19 cellular contexts compared by ENCODE assay signal in the genomic region with DNA sequence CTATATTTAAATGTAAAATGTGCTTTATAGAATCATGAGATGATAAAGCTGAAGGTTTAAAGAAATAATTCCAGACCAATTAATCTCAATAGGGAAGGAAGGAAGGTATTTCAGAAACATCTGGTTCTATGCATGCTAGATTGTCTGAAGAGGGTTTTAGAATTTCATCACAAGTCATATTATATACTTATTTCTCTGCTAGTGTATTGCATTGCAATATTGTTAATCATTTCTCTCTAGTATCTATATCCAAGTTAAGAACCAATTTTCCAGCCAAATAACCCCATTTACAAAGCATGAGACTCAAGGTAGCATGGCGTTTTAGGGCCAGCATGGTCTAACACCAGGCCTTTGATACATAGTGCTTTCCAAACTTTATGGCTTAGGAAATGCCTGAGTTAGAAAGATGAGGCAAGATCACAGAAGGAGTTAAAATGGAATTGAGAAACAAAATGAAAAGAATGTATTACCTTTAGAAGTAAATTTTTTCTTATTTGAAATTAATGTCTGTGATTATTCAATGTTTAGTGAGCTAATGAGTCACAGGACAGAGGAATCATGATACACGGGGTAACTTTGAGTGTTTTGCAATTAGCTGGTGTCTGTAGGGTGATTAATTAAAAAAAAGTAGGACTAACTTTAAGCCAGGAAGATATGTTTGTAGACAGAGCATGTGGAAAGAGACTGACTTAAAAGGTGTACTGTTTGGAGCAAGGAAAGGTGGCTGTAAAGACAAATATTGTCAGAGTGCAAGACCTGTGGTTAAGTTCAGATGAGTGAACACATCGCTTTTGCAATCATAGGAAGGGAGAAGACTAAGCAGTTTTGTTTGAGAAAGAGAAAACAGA.
DNase-seq lines count a peak whose midpoint lies in the region; ATAC-seq and TF ChIP-seq lines count a peak whose summit lies in the region.
"Had no signal": no experiment of that assay in that cellular context is flagged by ENCODE, and none has a peak within 500 bp of the region (broad histone marks: within the 10 kb centered on the region; RNA-seq: fewer than 3 reads in every experiment).

No MANE protein-coding gene starts in this region.

- TF ChIP-seq CTCF in RWPE2 (IDR thresholded peaks at IDR 0.05; ENCODE audit: poor library complexity, severe bottlenecking) (no peak), osteocyte (IDR thresholded peaks at IDR 0.05) (no peak), adrenal gland (IDR thresholded peaks at IDR 0.05) (no peak)

- H3K9me3 ChIP-seq in RWPE2 (ENCODE audit: severe bottlenecking) = no peaks in the 10 kb centered on the region
- H3K9me3 ChIP-seq in adrenal gland (replicated peaks in 1 of 3) = no peaks in the 10 kb centered on the region
- H3K9me3 ChIP-seq: gastrocnemius medialis, right atrium auricular region, suprapubic skin had no signal

- no peak for TF ChIP-seq POLR2A in adrenal gland (IDR thresholded peaks at IDR 0.05)

- H3K27me3 ChIP-seq in RWPE2 (ENCODE audit: insufficient read depth, poor library complexity, severe bottlenecking) = no peaks in the 10 kb centered on the region
- no peaks in the 10 kb centered on the region for H3K27me3 ChIP-seq in adrenal gland
- H3K27me3 ChIP-seq: gastrocnemius medialis, right atrium auricular region, suprapubic skin had no signal

- peak overlapping the region; percentile 86 for H3K27ac Mint-ChIP-seq in osteocyte (ENCODE audit: unreplicated experiment)
- H3K27ac Mint-ChIP-seq in T-helper 2 cell treated with Interferon-gamma antibody and Interleukin-4, amounts not matched to agents 5 μg/mL and 100 μg/mL, for 36 hours = no peak overlapping the region
- H3K27ac Mint-ChIP-seq: activated CD4-positive, alpha-beta T cell treated with anti-CD3 and anti-CD28 coated beads, Interleukin-2, amount 10 ng/mL, durations not matched to agents 7 days and 5 days; activated naive CD4-positive, alpha-beta T cell treated with anti-CD3 and anti-CD28 coated beads, Interleukin-2, amount 50 U/mL, for 24 hours; natural killer cell had no signal

- intact Hi-C loops in adrenal gland (cut with DNase I) = no loop called here

- ATAC-seq in RWPE2 (ENCODE audit: low read depth) = peak; percentile 45; the same call in 2 of the 3 replicates
- ATAC-seq: gastrocnemius medialis, natural killer cell had no signal

- 73 to 84% (median 80%) methylated on average over 3 of the region's 3 CpGs for WGBS in adrenal gland, 4 donors

- no peak overlapping the region for H3K4me3 Mint-ChIP-seq in osteocyte (ENCODE audit: unreplicated experiment)
- no peak overlapping the region for H3K4me3 Mint-ChIP-seq in T-helper 2 cell treated with Interferon-gamma antibody and Interleukin-4, amounts not matched to agents 5 μg/mL and 100 μg/mL, for 36 hours
- H3K4me3 Mint-ChIP-seq: activated CD4-positive, alpha-beta T cell treated with anti-CD3 and anti-CD28 coated beads, Interleukin-2, amount 10 ng/mL, durations not matched to agents 7 days and 5 days; activated naive CD4-positive, alpha-beta T cell treated with anti-CD3 and anti-CD28 coated beads, Interleukin-2, amount 50 U/mL, for 24 hours; natural killer cell had no signal

- DNase-seq in HCEC 1CT (peak; percentile 55), RWPE2 (ENCODE audit: low spot score) (no peak), fibroblast of peridontal ligament (ENCODE audit: extremely low read depth) (peak; percentile 51), osteocyte (ENCODE audit: extremely low spot score, unreplicated experiment) (no peak), adrenal gland (no peak), occipital lobe (lab: John Stamatoyannopoulos, UW) (no peak)
- no peak for DNase-seq in T-helper 2 cell treated with Interferon-gamma antibody and Interleukin-4, amounts not matched to agents 5 μg/mL and 100 μg/mL, for 36 hours (ENCODE audit: low spot score)
- DNase-seq: activated CD4-positive, alpha-beta T cell treated with anti-CD3 and anti-CD28 coated beads, Interleukin-2, amount 10 ng/mL, durations not matched to agents 7 days and 5 days; C1 segment of cervical spinal cord; DMS79; gastrocnemius medialis; natural killer cell; NCI-H2107; NCI-H774; stimulated activated CD4-positive, alpha-beta T cell treated with anti-CD3 and anti-CD28 coated beads, Interleukin-2, amount 100 ng/mL, for 24 hours; T-helper 9 cell had no signal

- H3K4me1 ChIP-seq in RWPE2 (ENCODE audit: insufficient read depth, poor library complexity, severe bottlenecking) (peaks cover 12% of the 10 kb centered on the region), adrenal gland (replicated peaks in 1 of 2) (no peaks in the 10 kb centered on the region)
- H3K4me1 ChIP-seq: gastrocnemius medialis, right atrium auricular region, suprapubic skin had no signal

- H3K27ac ChIP-seq in RWPE2 (ENCODE audit: poor library complexity, severe bottlenecking) (no peak overlapping the region), adrenal gland (no peak overlapping the region)
- H3K27ac ChIP-seq: gastrocnemius medialis, right atrium auricular region, suprapubic skin had no signal

- H3K4me1 Mint-ChIP-seq in osteocyte (ENCODE audit: unreplicated experiment) = peaks cover 39% of the 10 kb centered on the region
- no peaks in the 10 kb centered on the region for H3K4me1 Mint-ChIP-seq in T-helper 2 cell treated with Interferon-gamma antibody and Interleukin-4, amounts not matched to agents 5 μg/mL and 100 μg/mL, for 36 hours (ENCODE audit: low read depth)
- H3K4me1 Mint-ChIP-seq: activated CD4-positive, alpha-beta T cell treated with anti-CD3 and anti-CD28 coated beads, Interleukin-2, amount 10 ng/mL, durations not matched to agents 7 days and 5 days; activated naive CD4-positive, alpha-beta T cell treated with anti-CD3 and anti-CD28 coated beads, Interleukin-2, amount 50 U/mL, for 24 hours; natural killer cell had no signal

- peaks cover 15% of the 10 kb centered on the region for H3K9me3 Mint-ChIP-seq in osteocyte (ENCODE audit: unreplicated experiment)
- H3K9me3 Mint-ChIP-seq in T-helper 2 cell treated with Interferon-gamma antibody and Interleukin-4, amounts not matched to agents 5 μg/mL and 100 μg/mL, for 36 hours = no peaks in the 10 kb centered on the region
- H3K9me3 Mint-ChIP-seq: activated naive CD4-positive, alpha-beta T cell treated with anti-CD3 and anti-CD28 coated beads, Interleukin-2, amount 50 U/mL, for 24 hours had no signal

- peaks cover 6% of the 10 kb centered on the region for H3K36me3 Mint-ChIP-seq in osteocyte (ENCODE audit: unreplicated experiment)
- no peaks in the 10 kb centered on the region for H3K36me3 Mint-ChIP-seq in T-helper 2 cell treated with Interferon-gamma antibody and Interleukin-4, amounts not matched to agents 5 μg/mL and 100 μg/mL, for 36 hours (ENCODE audit: low read depth)
- H3K36me3 Mint-ChIP-seq: natural killer cell had no signal

- H3K4me3 ChIP-seq in RWPE2 (ENCODE audit: severe bottlenecking) (no peak overlapping the region), adrenal gland (no peak overlapping the region)
- H3K4me3 ChIP-seq: gastrocnemius medialis, right atrium auricular region, suprapubic skin had no signal

- H3K36me3 ChIP-seq in RWPE2 (ENCODE audit: low read depth) = no peaks in the 10 kb centered on the region
- H3K36me3 ChIP-seq in adrenal gland (replicated peaks in 1 of 2) = no peaks in the 10 kb centered on the region
- H3K36me3 ChIP-seq: gastrocnemius medialis, right atrium auricular region, suprapubic skin had no signal

- H3K27me3 Mint-ChIP-seq in osteocyte (ENCODE audit: unreplicated experiment) = no peaks in the 10 kb centered on the region
- no peaks in the 10 kb centered on the region for H3K27me3 Mint-ChIP-seq in T-helper 2 cell treated with Interferon-gamma antibody and Interleukin-4, amounts not matched to agents 5 μg/mL and 100 μg/mL, for 36 hours (ENCODE audit: low read depth)
- H3K27me3 Mint-ChIP-seq: activated CD4-positive, alpha-beta T cell treated with anti-CD3 and anti-CD28 coated beads, Interleukin-2, amount 10 ng/mL, durations not matched to agents 7 days and 5 days had no signal

Comparison
In these comparisons a context has a peak if more than half of its experiments do, and no peak if none do; other contexts are left out.
1. DNase-seq: peak in HCEC 1CT (single experiment) and fibroblast of peridontal ligament (single experiment); none in RWPE2 (single experiment), osteocyte (single experiment), adrenal gland (0 of 7), occipital lobe (single experiment) and T-helper 2 cell treated with Interferon-gamma antibody and Interleukin-4, amounts not matched to agents 5 μg/mL and 100 μg/mL, for 36 hours (single experiment).